In the genomic region with DNA sequence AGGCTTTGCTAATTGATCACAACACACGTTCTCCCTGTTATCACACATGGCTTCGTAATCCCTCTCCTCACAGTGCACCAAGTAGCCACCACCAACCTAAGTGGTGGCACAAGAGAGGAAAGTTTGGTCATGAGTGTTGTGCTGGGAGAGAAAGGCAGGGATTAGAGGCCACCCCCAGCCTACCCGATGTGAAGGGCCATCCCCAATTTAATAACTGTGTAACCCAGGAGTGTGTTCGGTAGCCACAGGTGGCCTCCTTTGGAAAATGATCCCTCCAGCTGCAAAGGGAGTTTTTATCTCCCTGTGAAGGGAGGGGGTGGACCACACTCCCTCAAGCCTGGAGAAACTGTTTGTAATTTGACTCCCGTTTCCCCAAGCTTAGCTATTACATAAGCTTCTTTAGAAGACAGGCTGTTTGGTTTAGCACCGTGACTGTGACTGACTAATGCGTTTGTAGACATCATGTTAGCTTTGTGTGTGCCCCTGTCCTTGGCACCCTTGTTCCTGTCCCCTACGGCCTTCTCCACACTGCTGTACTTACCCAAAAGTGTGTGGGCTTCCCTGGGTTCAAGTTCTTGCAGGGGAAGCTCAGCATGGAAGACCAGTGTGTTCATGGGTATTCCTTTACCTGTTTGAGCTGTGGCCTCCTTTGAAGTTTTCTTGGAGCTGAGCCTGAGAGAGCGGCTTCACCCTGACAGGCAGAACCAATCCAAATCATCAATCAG, we compare ENCODE assay signal across 8 cellular contexts. TPM values are rescaled to one million over a fixed set of nuclear protein-coding genes. Genes with fewer than 3 reads are reported as not detected.
DNase-seq lines count a peak whose midpoint lies in the region; ATAC-seq and TF ChIP-seq lines count a peak whose summit lies in the region.

No MANE protein-coding gene starts in this region.

- H3K4me1 ChIP-seq in SJCRH30 = peaks cover 30% of the 10 kb centered on the region

- no peak for TF ChIP-seq CTCF in kidney epithelial cell (IDR thresholded peaks at IDR 0.05; ENCODE audit: insufficient read depth, low read length, poor library complexity, severe bottlenecking)

- no peak overlapping the region for H3K4me3 ChIP-seq in SJCRH30
- no peak overlapping the region for H3K4me3 ChIP-seq in kidney epithelial cell (ENCODE audit: low read depth, low read length)

- DNase-seq in DMS 273 (lab: John Stamatoyannopoulos, UW; ENCODE audit: unreplicated experiment) = peak; percentile 91
- peak; percentile 64 for DNase-seq in KBM-7
- DNase-seq in SJCRH30 = peak; percentile 92 to 98
- peak; percentile 29 for DNase-seq in kidney epithelial cell (ENCODE audit: low read depth)
- no peak for DNase-seq in stimulated activated CD4-positive, alpha-beta T cell treated with anti-CD3 and anti-CD28 coated beads, Interleukin-15, amount 100 ng/mL, for 24 hours
- no peak for DNase-seq in left lobe of liver (ENCODE audit: low spot score)

- peak overlapping the region; percentile 88 for H3K27ac ChIP-seq in SJCRH30

- in situ Hi-C loops in KBM-7 (cut with MboI; ENCODE audit: low pct_unique_long_range_greater_than_20kb, low sequenced_read_pairs) = no loop called here

- ATAC-seq in GM18858 (IDR thresholded peaks at IDR 0.05; ENCODE audit: unreplicated experiment) = no peak
- no peak for ATAC-seq in HG02981 (IDR thresholded peaks at IDR 0.05; ENCODE audit: unreplicated experiment)
- ATAC-seq in left lobe of liver = no peak

- H3K27me3 ChIP-seq in SJCRH30 (no peaks in the 10 kb centered on the region), kidney epithelial cell (ENCODE audit: control insufficient read depth, insufficient read depth, low read length) (peaks cover 2% of the 10 kb centered on the region)

- no peaks in the 10 kb centered on the region for H3K36me3 ChIP-seq in SJCRH30
- H3K36me3 ChIP-seq in kidney epithelial cell (ENCODE audit: control insufficient read depth, insufficient read depth, low read length) = no peaks in the 10 kb centered on the region

- H3K9me3 ChIP-seq in SJCRH30 (replicated peaks) = no peaks in the 10 kb centered on the region; the same call in 1 of the 2 replicates

RNA-seq across cellular contexts. Expression of gene PPP1R16B, which starts 20.6 kb away (rescaled TPM):
- total RNA-seq in SJCRH30 (2014; rRNA removed; shearing (Covaris generic)) = 34.0 and 36.5 TPM in 2 replicates
- total RNA-seq in kidney epithelial cell (0.13 and 0.14 TPM in 2 replicates), left lobe of liver (1.7 TPM)

Comparison
In these comparisons a context has a peak if more than half of its experiments do, and no peak if none do; other contexts are left out.
1. DNase-seq: peak in DMS 273 (single experiment), KBM-7 (single experiment), SJCRH30 (2 of 2) and kidney epithelial cell (single experiment); none in stimulated activated CD4-positive, alpha-beta T cell treated with anti-CD3 and anti-CD28 coated beads, Interleukin-15, amount 100 ng/mL, for 24 hours (single experiment) and left lobe of liver (single experiment).
2. RNA of gene PPP1R16B, which starts 20.6 kb away (total RNA-seq): 34.0 to 36.5 TPM in SJCRH30; 1.7 TPM in left lobe of liver (single experiment) and 0.13 to 0.14 TPM in kidney epithelial cell; every median in the first group is over 10 times any median in the second.